1 cellular context compared by ENCODE assay signal in the genomic region with DNA sequence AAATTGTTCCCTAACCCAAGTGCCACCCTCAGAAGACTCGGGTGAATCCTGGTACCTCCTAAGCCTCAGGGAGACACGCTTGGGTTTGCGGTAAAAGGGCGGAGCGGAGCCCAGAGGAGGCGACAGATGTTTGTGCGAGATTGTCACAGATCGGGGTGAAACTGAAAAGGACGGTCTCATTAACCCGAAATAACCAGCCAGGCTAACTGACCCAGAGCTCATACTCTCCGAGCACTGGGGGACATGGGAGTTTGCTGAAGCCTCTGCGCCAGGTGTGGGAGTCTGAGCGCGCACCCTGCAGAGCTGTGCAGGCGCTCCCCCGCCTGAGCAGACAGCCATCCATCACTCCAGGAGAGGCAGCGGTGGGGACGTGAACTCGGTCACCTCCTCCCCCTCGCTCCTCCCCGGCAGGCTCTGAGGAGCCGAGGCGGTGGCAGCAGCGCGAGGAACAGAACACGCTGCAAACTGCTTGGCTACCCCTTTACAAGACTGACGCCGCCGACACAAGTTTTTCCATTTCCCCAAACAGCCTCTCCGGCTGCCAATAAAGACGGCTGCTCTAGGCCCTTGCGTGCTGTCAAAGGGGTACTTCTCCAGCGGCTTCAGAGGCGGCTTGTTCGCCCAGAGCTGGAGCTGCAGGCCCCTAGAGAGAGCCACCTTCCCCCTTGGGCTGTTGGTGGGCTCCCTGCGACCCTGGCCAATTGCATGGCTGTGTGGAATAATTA.
TF ChIP-seq lines count a peak whose summit lies in the region.

No MANE protein-coding gene starts in this region.

TF ChIP-seq in K562, 482 proteins besides CTCF, POLR2A, EP300 and RAD21 (continued from another document and continues in another):
- TF ChIP-seq, protein P1, sequence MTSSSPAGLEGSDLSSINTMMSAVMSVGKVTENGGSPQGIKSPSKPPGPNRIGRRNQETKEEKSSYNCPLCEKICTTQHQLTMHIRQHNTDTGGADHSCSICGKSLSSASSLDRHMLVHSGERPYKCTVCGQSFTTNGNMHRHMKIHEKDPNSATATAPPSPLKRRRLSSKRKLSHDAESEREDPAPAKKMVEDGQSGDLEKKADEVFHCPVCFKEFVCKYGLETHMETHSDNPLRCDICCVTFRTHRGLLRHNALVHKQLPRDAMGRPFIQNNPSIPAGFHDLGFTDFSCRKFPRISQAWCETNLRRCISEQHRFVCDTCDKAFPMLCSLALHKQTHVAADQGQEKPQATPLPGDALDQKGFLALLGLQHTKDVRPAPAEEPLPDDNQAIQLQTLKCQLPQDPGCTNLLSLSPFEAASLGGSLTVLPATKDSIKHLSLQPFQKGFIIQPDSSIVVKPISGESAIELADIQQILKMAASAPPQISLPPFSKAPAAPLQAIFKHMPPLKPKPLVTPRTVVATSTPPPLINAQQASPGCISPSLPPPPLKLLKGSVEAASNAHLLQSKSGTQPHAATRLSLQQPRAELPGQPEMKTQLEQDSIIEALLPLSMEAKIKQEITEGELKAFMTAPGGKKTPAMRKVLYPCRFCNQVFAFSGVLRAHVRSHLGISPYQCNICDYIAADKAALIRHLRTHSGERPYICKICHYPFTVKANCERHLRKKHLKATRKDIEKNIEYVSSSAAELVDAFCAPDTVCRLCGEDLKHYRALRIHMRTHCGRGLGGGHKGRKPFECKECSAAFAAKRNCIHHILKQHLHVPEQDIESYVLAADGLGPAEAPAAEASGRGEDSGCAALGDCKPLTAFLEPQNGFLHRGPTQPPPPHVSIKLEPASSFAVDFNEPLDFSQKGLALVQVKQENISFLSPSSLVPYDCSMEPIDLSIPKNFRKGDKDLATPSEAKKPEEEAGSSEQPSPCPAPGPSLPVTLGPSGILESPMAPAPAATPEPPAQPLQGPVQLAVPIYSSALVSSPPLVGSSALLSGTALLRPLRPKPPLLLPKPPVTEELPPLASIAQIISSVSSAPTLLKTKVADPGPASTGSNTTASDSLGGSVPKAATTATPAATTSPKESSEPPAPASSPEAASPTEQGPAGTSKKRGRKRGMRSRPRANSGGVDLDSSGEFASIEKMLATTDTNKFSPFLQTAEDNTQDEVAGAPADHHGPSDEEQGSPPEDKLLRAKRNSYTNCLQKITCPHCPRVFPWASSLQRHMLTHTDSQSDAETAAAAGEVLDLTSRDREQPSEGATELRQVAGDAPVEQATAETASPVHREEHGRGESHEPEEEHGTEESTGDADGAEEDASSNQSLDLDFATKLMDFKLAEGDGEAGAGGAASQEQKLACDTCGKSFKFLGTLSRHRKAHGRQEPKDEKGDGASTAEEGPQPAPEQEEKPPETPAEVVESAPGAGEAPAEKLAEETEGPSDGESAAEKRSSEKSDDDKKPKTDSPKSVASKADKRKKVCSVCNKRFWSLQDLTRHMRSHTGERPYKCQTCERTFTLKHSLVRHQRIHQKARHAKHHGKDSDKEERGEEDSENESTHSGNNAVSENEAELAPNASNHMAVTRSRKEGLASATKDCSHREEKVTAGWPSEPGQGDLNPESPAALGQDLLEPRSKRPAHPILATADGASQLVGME (CRISPR knock-in tag; IDR thresholded peaks at IDR 0.05), result peak; percentile 81; the same call in 1 of the 2 replicates
- peak; percentile 91 to 93 for TF ChIP-seq KDM1A (IDR thresholded peaks at IDR 0.05)
- TF ChIP-seq, protein P2, sequence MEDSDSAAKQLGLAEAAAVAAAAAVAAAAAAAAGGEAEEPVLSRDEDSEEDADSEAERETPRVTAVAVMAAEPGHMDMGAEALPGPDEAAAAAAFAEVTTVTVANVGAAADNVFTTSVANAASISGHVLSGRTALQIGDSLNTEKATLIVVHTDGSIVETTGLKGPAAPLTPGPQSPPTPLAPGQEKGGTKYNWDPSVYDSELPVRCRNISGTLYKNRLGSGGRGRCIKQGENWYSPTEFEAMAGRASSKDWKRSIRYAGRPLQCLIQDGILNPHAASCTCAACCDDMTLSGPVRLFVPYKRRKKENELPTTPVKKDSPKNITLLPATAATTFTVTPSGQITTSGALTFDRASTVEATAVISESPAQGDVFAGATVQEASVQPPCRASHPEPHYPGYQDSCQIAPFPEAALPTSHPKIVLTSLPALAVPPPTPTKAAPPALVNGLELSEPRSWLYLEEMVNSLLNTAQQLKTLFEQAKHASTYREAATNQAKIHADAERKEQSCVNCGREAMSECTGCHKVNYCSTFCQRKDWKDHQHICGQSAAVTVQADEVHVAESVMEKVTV (CRISPR knock-in tag; IDR thresholded peaks at IDR 0.05), result peak; percentile 59
- no peak; the same call in 1 of the 2 replicates for TF ChIP-seq GABPA (tag; conservative IDR thresholded peaks at IDR 0.05; ENCODE audit: low read depth)
- TF ChIP-seq, protein P3, sequence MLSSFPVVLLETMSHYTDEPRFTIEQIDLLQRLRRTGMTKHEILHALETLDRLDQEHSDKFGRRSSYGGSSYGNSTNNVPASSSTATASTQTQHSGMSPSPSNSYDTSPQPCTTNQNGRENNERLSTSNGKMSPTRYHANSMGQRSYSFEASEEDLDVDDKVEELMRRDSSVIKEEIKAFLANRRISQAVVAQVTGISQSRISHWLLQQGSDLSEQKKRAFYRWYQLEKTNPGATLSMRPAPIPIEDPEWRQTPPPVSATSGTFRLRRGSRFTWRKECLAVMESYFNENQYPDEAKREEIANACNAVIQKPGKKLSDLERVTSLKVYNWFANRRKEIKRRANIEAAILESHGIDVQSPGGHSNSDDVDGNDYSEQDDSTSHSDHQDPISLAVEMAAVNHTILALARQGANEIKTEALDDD (IDR thresholded peaks at IDR 0.05), result peak; percentile 99
- TF ChIP-seq PTBP1 (IDR thresholded peaks at IDR 0.05; ENCODE audit: low read depth, low read length), result 0 out of 2 replicates have a peak, but pooled peaks have one; percentile 32
- TF ChIP-seq, protein P4, sequence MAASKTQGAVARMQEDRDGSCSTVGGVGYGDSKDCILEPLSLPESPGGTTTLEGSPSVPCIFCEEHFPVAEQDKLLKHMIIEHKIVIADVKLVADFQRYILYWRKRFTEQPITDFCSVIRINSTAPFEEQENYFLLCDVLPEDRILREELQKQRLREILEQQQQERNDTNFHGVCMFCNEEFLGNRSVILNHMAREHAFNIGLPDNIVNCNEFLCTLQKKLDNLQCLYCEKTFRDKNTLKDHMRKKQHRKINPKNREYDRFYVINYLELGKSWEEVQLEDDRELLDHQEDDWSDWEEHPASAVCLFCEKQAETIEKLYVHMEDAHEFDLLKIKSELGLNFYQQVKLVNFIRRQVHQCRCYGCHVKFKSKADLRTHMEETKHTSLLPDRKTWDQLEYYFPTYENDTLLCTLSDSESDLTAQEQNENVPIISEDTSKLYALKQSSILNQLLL (CRISPR knock-in tag; IDR thresholded peaks at IDR 0.05; ENCODE audit: borderline replicate concordance), result no peak
- TF ChIP-seq BCOR (IDR thresholded peaks at IDR 0.05), result peak; percentile 97
- TF ChIP-seq ADNP (tag; IDR thresholded peaks at IDR 0.05), result no peak
- TF ChIP-seq, protein P5, sequence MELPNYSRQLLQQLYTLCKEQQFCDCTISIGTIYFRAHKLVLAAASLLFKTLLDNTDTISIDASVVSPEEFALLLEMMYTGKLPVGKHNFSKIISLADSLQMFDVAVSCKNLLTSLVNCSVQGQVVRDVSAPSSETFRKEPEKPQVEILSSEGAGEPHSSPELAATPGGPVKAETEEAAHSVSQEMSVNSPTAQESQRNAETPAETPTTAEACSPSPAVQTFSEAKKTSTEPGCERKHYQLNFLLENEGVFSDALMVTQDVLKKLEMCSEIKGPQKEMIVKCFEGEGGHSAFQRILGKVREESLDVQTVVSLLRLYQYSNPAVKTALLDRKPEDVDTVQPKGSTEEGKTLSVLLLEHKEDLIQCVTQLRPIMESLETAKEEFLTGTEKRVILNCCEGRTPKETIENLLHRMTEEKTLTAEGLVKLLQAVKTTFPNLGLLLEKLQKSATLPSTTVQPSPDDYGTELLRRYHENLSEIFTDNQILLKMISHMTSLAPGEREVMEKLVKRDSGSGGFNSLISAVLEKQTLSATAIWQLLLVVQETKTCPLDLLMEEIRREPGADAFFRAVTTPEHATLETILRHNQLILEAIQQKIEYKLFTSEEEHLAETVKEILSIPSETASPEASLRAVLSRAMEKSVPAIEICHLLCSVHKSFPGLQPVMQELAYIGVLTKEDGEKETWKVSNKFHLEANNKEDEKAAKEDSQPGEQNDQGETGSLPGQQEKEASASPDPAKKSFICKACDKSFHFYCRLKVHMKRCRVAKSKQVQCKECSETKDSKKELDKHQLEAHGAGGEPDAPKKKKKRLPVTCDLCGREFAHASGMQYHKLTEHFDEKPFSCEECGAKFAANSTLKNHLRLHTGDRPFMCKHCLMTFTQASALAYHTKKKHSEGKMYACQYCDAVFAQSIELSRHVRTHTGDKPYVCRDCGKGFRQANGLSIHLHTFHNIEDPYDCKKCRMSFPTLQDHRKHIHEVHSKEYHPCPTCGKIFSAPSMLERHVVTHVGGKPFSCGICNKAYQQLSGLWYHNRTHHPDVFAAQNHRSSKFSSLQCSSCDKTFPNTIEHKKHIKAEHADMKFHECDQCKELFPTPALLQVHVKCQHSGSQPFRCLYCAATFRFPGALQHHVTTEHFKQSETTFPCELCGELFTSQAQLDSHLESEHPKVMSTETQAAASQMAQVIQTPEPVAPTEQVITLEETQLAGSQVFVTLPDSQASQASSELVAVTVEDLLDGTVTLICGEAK (IDR thresholded peaks at IDR 0.05), result peak; percentile 62; the same call in 1 of the 2 replicates
- TF ChIP-seq, protein P5 (CRISPR knock-in tag; IDR thresholded peaks at IDR 0.05), result no peak
- TF ChIP-seq NONO (IDR thresholded peaks at IDR 0.05; ENCODE audit: low read depth in 2 of 2, low read length in 1 of 2), result peak in 1 of 2 experiments; percentile 91; a peak in 2 of 4 replicates
- TF ChIP-seq NFXL1 (CRISPR knock-in tag; IDR thresholded peaks at IDR 0.05), result no peak
- TF ChIP-seq NR2C1 (IDR thresholded peaks at IDR 0.05), result peak; percentile 54; the same call in 1 of the 2 replicates
- peak; percentile 25; the same call in 1 of the 2 replicates for TF ChIP-seq NR2C1 (tag; IDR thresholded peaks at IDR 0.05)
- TF ChIP-seq, protein P6, sequence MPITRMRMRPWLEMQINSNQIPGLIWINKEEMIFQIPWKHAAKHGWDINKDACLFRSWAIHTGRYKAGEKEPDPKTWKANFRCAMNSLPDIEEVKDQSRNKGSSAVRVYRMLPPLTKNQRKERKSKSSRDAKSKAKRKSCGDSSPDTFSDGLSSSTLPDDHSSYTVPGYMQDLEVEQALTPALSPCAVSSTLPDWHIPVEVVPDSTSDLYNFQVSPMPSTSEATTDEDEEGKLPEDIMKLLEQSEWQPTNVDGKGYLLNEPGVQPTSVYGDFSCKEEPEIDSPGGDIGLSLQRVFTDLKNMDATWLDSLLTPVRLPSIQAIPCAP (CRISPR knock-in tag; IDR thresholded peaks at IDR 0.05; ENCODE audit: borderline replicate concordance), result no peak
- TF ChIP-seq ZC3H4 (CRISPR knock-in tag; IDR thresholded peaks at IDR 0.05; ENCODE audit: borderline replicate concordance), result no peak
- peak; percentile 95 for TF ChIP-seq RB1 (IDR thresholded peaks at IDR 0.05; ENCODE audit: low read depth)
- no peak for TF ChIP-seq ZNF23 (CRISPR knock-in tag; IDR thresholded peaks at IDR 0.05)
- TF ChIP-seq PML (IDR thresholded peaks at IDR 0.05; ENCODE audit: low read length), result peak; percentile 90
- TF ChIP-seq NFYB (IDR thresholded peaks at IDR 0.05; ENCODE audit: extremely low read depth, insufficient read length), result no peak
- peak; percentile 74 for TF ChIP-seq MEF2A (IDR thresholded peaks at IDR 0.05; ENCODE audit: control insufficient read depth, low read depth, low read length)
- TF ChIP-seq KHSRP (IDR thresholded peaks at IDR 0.05), result no peak
- TF ChIP-seq GTF2A2 (tag; IDR thresholded peaks at IDR 0.05), result no peak
- TF ChIP-seq ZNF668 (CRISPR knock-in tag; IDR thresholded peaks at IDR 0.05), result no peak
- TF ChIP-seq ZNF589 (CRISPR knock-in tag; IDR thresholded peaks at IDR 0.05; ENCODE audit: low read depth), result peak; percentile 89
- TF ChIP-seq, protein P7, sequence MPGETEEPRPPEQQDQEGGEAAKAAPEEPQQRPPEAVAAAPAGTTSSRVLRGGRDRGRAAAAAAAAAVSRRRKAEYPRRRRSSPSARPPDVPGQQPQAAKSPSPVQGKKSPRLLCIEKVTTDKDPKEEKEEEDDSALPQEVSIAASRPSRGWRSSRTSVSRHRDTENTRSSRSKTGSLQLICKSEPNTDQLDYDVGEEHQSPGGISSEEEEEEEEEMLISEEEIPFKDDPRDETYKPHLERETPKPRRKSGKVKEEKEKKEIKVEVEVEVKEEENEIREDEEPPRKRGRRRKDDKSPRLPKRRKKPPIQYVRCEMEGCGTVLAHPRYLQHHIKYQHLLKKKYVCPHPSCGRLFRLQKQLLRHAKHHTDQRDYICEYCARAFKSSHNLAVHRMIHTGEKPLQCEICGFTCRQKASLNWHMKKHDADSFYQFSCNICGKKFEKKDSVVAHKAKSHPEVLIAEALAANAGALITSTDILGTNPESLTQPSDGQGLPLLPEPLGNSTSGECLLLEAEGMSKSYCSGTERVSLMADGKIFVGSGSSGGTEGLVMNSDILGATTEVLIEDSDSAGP (CRISPR knock-in tag; IDR thresholded peaks at IDR 0.05), result no peak
- peak; percentile 93 for TF ChIP-seq MEF2D (tag; conservative IDR thresholded peaks at IDR 0.05; ENCODE audit: low read depth)
